Comparison of ENCODE assay signal across 8 cellular contexts in the genomic region with DNA sequence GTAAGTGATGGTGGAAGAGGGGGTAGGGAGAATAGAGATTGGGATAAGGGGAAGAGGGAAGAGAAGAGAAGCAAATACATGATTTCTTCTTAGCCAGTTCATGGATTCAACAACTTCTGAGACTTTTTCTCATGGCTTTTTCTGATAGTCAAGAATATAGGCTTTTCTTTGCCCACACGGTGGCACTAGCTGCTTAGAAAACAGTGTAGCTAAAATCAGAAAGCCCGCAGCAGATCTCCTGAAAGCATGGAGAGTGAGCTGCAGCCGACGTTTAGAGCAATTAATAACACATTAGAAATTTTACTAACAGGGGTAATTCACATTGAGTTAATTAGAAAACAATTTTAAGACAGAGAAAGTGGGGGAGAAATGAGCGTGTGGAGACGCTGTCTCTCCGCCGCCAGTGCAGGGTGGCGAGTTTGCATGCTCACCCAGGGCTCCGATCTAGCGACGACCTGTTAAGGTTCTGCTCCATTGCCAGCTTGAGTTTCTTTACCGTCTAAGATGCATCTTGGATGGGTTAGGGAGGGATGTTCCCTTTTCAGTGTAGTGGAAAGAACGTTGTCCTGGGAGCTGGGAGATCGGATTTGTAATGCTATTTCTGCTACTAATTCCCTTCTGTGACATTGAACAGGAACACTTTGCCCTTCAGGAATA. TPM values are rescaled to one million over a fixed set of nuclear protein-coding genes. Genes with fewer than 3 reads are reported as not detected.
DNase-seq lines count a peak whose midpoint lies in the region; ATAC-seq and TF ChIP-seq lines count a peak whose summit lies in the region.

No MANE protein-coding gene starts in this region.

- no peak overlapping the region for H3K4me3 ChIP-seq in mucosa of descending colon

- H3K4me1 ChIP-seq in mucosa of descending colon (ENCODE audit: low read depth): no peaks in the 10 kb centered on the region

- TF ChIP-seq CTCF in mucosa of descending colon (IDR thresholded peaks at IDR 0.05): no peak

- ATAC-seq in HG02798 (IDR thresholded peaks at IDR 0.05; ENCODE audit: poor library complexity, unreplicated experiment) (peak; percentile 55), mucosa of descending colon (peak; percentile 70)

- intact Hi-C loops in mucosa of descending colon (cut with DNase I, micrococcal nuclease): loop anchor here (5.0 kb wide), 1 partner anchor 108 kb away; no protein-coding TSS in a partner anchor

- H3K9me3 ChIP-seq in mucosa of descending colon: no peaks in the 10 kb centered on the region

- DNase-seq in NCI-H187 (lab: John Stamatoyannopoulos, UW): peak; percentile 49 to 76
- no peak for DNase-seq in NCI-H187 treated with DMSO at 0.1 percent for 48 hours (lab: John Stamatoyannopoulos, UW)
- DNase-seq in NCI-H2196 (lab: John Stamatoyannopoulos, UW; ENCODE audit: unreplicated experiment): peak; percentile 58
- peak; percentile 12 to 39 for DNase-seq in activated CD4-positive, alpha-beta T cell treated with anti-CD3 and anti-CD28 coated beads for 4 hours
- DNase-seq in epidermal melanocyte (ENCODE audit: insufficient read length, low spot score): peak; percentile 66
- peak in 2 of 3 donors; percentile 26 to 73 for DNase-seq in mucosa of descending colon
- peak; percentile 57 for DNase-seq in stromal cell of bone marrow (ENCODE audit: low read depth)

- no peaks in the 10 kb centered on the region for H3K36me3 ChIP-seq in mucosa of descending colon (ENCODE audit: low read depth)

RNA-seq across cellular contexts. Expression of gene RAG1, which starts 3.3 kb away (rescaled TPM):
- 1 to 10 TPM; 1.5 to 1.9 (median 1.9) TPM for total RNA-seq in mucosa of descending colon

RNA-seq across cellular contexts. Expression of gene IFTAP, which starts 29.8 kb away (rescaled TPM):
- total RNA-seq in mucosa of descending colon: 10 to 100 TPM in 1 of 3 donors, 1 to 10 TPM in 2; 4.5 to 23.0 (median 9.3) TPM

RNA-seq across cellular contexts. Expression of gene RAG2, which starts 33.5 kb away (rescaled TPM):
- total RNA-seq in mucosa of descending colon: not detected

RNA-seq across cellular contexts. Expression of gene TRAF6, which starts 54.4 kb away (rescaled TPM):
- total RNA-seq in mucosa of descending colon: 10 to 100 TPM; 15.5 to 19.2 (median 17.9) TPM
